ENCODE assay signal across 10 cellular contexts in the genomic region with DNA sequence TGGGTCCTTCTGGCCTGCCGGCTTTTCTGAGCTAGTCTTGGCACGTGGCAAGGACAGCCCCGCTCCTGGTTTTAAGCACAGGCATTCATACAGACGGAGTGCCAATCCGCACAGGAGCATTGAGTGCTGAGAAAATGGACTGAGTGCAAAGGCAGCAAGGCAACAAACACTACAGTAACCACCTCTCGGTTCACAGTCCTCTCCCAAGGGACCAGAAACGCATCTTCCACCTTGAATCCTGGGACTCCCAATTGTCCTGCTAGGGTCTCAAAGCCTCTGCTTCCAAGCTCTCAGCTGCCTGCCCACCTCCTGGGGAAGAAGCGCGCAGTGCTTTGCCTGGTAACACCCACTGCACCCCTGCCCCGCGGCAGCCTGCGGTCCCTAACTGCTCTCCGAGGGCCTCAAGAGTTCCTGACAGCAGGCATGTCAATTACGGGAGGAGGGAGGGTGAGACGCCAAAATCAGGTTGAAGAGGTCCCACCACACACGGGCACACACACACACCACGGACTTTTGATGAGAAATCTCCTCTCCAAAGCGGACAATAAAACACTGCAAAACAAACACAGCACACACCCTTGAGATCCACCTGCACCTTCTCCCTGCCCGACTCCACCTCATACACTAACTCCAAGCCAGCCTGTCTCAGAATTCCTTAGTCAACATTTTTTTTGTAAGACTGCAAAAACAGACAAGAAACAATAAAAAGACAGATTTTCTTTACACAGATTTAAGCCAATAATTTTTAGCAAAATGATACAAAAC. TPM values are rescaled to one million over a fixed set of nuclear protein-coding genes. Genes with fewer than 3 reads are reported as not detected.
DNase-seq lines count a peak whose midpoint lies in the region; TF ChIP-seq lines count a peak whose summit lies in the region.
"Had no signal": no experiment of that assay in that cellular context is flagged by ENCODE, and none has a peak within 500 bp of the region (broad histone marks: within the 10 kb centered on the region; RNA-seq: fewer than 3 reads in every experiment).

No MANE protein-coding gene starts in this region.

- peak overlapping the region; percentile 73 for H3K27ac ChIP-seq in SK-N-MC
- H3K27ac ChIP-seq in endodermal cell (ENCODE audit: low read depth, low read length) = no peak overlapping the region
- peak overlapping the region; percentile 81 to 90 (median 86) for H3K27ac ChIP-seq in sigmoid colon

- no peak for TF ChIP-seq POLR2A in sigmoid colon (IDR thresholded peaks at IDR 0.05)

- H3K27me3 ChIP-seq in GM06990 (replicated peaks; ENCODE audit: control insufficient read depth, insufficient read depth, low read length) = no peaks in the 10 kb centered on the region
- H3K27me3 ChIP-seq in endodermal cell (ENCODE audit: control insufficient read depth, insufficient read depth, low read length, poor library complexity, severe bottlenecking) = no peaks in the 10 kb centered on the region
- H3K27me3 ChIP-seq in sigmoid colon = no peaks in the 10 kb centered on the region
- H3K27me3 ChIP-seq: heart left ventricle had no signal

- H3K36me3 ChIP-seq in GM06990 (ENCODE audit: control insufficient read depth, insufficient read depth, low read length) (peaks cover 52% of the 10 kb centered on the region), SK-N-MC (ENCODE audit: insufficient read depth, low read length) (peaks cover 64% of the 10 kb centered on the region), endodermal cell (ENCODE audit: control insufficient read depth, insufficient read depth, low read length) (peaks cover 73% of the 10 kb centered on the region), sigmoid colon (peaks cover 23 to 68% (median 34%) of the 10 kb centered on the region in 4 donors)

- TF ChIP-seq EP300 in sigmoid colon (IDR thresholded peaks at IDR 0.05) = no peak

- H3K4me3 ChIP-seq in GM06990 (replicated peaks; ENCODE audit: low read depth, low read length) (no peak overlapping the region), SK-N-MC (no peak overlapping the region), endodermal cell (ENCODE audit: low read length) (no peak overlapping the region), sigmoid colon (no peak overlapping the region)
- H3K4me3 ChIP-seq: heart left ventricle, mucosa of descending colon had no signal

- peaks cover 53% of the 10 kb centered on the region for H3K36me3 Mint-ChIP-seq in endodermal cell (ENCODE audit: low read depth)

- H3K4me3 Mint-ChIP-seq in endodermal cell = no peak overlapping the region

- no peak for TF ChIP-seq CTCF in GM06990 (IDR thresholded peaks at IDR 0.05; ENCODE audit: insufficient read depth, low read length, poor library complexity, severe bottlenecking)
- TF ChIP-seq CTCF in endodermal cell (conservative IDR thresholded peaks at IDR 0.05) = no peak
- TF ChIP-seq CTCF in sigmoid colon (IDR thresholded peaks at IDR 0.05) = no peak

- no peaks in the 10 kb centered on the region for H3K9me3 ChIP-seq in SK-N-MC (ENCODE audit: low read depth, low read length)
- no peaks in the 10 kb centered on the region for H3K9me3 ChIP-seq in endodermal cell (ENCODE audit: control insufficient read depth, low read length)
- H3K9me3 ChIP-seq in sigmoid colon = no peaks in the 10 kb centered on the region
- H3K9me3 ChIP-seq: heart left ventricle, mucosa of descending colon had no signal

- WGBS in endodermal cell (ENCODE audit: insufficient coverage in 1 of 2, insufficient read length in 1 of 2), 2 experiments = 94 to 96% methylated on average over 15 to 19 of the region's 19 CpGs
- WGBS in sigmoid colon, 2 donors = 63 to 88% methylated on average over 19 of the region's 19 CpGs

- DNase-seq in GM06990 (ENCODE audit: extremely low read depth, insufficient read length) = peak; percentile 24
- no peak for DNase-seq in SK-N-MC (ENCODE audit: low read depth, low spot score)
- no peak for DNase-seq in endodermal cell
- DNase-seq in sigmoid colon = peak; percentile 53
- DNase-seq in NCI-H226 = no peak
- no peak for DNase-seq in COLO829 (ENCODE audit: low spot score)
- DNase-seq in KG1 (lab: John Stamatoyannopoulos, UW) = no peak
- DNase-seq: NCI-H1436 had no signal

- H3K4me1 ChIP-seq in endodermal cell (ENCODE audit: control insufficient read depth, insufficient read depth, low read length) (no peaks in the 10 kb centered on the region), sigmoid colon (peaks cover 0 to 95% (median 89%) of the 10 kb centered on the region in 4 donors)

- H3K9ac ChIP-seq in SK-N-MC (ENCODE audit: insufficient read length) (no peak overlapping the region), endodermal cell (ENCODE audit: extremely low read depth, low read length, poor library complexity, severe bottlenecking) (no peak overlapping the region)

- no peaks in the 10 kb centered on the region for H3K27me3 Mint-ChIP-seq in endodermal cell (ENCODE audit: insufficient read depth)

- H3K4me1 Mint-ChIP-seq in endodermal cell = peaks cover 3% of the 10 kb centered on the region

- no peaks in the 10 kb centered on the region for H3K9me3 Mint-ChIP-seq in endodermal cell

- intact Hi-C loops in sigmoid colon (cut with DNase I) = no loop called here

- H3K27ac Mint-ChIP-seq in endodermal cell = peak overlapping the region; percentile 82

RNA-seq across cellular contexts. Expression of gene SLC16A3, which starts 15.0 kb away (rescaled TPM):
- total RNA-seq in endodermal cell = 10 to 100 TPM; 31.8 to 39.7 TPM
- 31.8 TPM for polyA plus RNA-seq in endodermal cell (2013, experiment 1 of 2)
- 26.2 TPM for polyA plus RNA-seq in endodermal cell (2013, experiment 2 of 2)
- total RNA-seq in sigmoid colon = 10 to 100 TPM in 3 of 4 donors, 1 to 10 TPM in 1; 9.6 to 19.7 (median 11.6) TPM
- polyA plus RNA-seq in sigmoid colon = 100 to 1,000 TPM in 1 of 3 donors, 10 to 100 TPM in 2; 10.8 to 140 (median 37.9) TPM

RNA-seq across cellular contexts. Expression of gene CSNK1D, which starts 29.7 kb away (rescaled TPM):
- 100 to 1,000 TPM; 104 to 143 TPM for total RNA-seq in endodermal cell
- 101 TPM for polyA plus RNA-seq in endodermal cell (2013, experiment 1 of 2)
- polyA plus RNA-seq in endodermal cell (2013, experiment 2 of 2) = 74.7 TPM
- 10 to 100 TPM; 45.1 to 61.2 (median 48.9) TPM for total RNA-seq in sigmoid colon
- polyA plus RNA-seq in sigmoid colon = 100 to 1,000 TPM in 1 of 3 donors, 10 to 100 TPM in 2; 55.9 to 142 (median 86.2) TPM

RNA-seq across cellular contexts. Expression of gene CCDC57, which starts 31.2 kb away (rescaled TPM):
- 10 to 100 TPM; 61.8 to 82.8 TPM for total RNA-seq in endodermal cell
- polyA plus RNA-seq in endodermal cell (2013, experiment 1 of 2) = 25.7 TPM
- polyA plus RNA-seq in endodermal cell (2013, experiment 2 of 2) = 22.9 TPM
- 10 to 100 TPM; 13.3 to 34.1 (median 20.8) TPM for total RNA-seq in sigmoid colon
- 10 to 100 TPM; 17.4 to 47.8 (median 25.4) TPM for polyA plus RNA-seq in sigmoid colon

Comparison
In these comparisons a context has a peak if more than half of its experiments do, and no peak if none do; other contexts are left out.
1. DNase-seq: peak in GM06990 (single experiment) and sigmoid colon (single experiment); none in SK-N-MC (single experiment), endodermal cell (single experiment), NCI-H226 (single experiment), COLO829 (single experiment) and KG1 (single experiment).